In the genomic region with DNA sequence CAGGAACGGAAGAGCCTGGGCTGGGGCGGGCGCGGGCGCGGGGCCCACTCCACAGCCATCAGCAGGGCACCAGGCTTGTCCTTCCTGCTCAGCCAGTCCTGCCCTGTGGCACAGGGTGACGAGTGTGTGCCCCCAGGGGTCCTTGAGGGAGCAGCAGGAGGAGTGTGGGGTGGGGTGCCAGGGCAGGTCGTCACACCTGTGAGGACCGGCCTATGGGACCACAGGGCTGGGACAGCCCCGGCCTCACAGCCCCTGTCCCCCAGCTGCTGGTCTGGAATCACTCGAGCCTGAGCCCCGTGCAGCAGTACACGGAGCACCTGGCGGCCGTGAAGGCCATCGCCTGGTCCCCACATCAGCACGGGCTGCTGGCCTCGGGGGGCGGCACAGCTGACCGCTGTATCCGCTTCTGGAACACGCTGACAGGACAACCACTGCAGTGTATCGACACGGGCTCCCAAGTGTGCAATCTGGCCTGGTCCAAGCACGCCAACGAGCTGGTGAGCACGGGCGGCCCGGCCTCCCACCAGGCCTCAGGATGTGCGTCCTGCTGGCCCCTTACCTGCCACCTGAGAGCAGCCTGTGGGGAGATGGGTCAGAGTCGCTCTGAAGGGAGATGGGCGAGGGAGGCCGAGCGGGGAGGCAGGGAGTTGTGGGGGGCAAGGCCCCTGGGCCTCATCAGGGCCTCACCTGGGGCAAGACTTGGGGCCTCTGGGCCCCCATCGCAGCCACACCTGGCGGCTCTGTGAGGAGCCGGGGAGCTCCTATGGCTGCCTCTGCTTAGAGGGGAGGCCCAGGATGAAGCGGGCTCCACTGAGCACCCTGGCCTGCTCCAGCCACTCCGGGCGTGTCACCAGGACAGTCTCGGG, we compare ENCODE assay signal across 13 cellular contexts. TPM values are rescaled to one million over a fixed set of nuclear protein-coding genes. Genes with fewer than 3 reads are reported as not detected.
A peak's percentile ranks its signal among the peaks of the same experiment; 100 is the strongest.
DNase-seq lines count a peak whose midpoint lies in the region; ATAC-seq lines count a peak whose summit lies in the region.
"Had no signal": no experiment of that assay in that cellular context is flagged by ENCODE, and none has a peak within 500 bp of the region (broad histone marks: within the 10 kb centered on the region; RNA-seq: fewer than 3 reads in every experiment).

No MANE protein-coding gene starts in this region.

- no peaks in the 10 kb centered on the region for H3K9me3 Mint-ChIP-seq in activated CD4-positive, alpha-beta T cell treated with anti-CD3 and anti-CD28 coated beads, Interleukin-2, amount 10 ng/mL, durations not matched to agents 7 days and 5 days
- no peaks in the 10 kb centered on the region for H3K9me3 Mint-ChIP-seq in stimulated activated effector memory CD8-positive, alpha-beta T cell treated with anti-CD3 and anti-CD28 coated beads, Interleukin-12 subunit alpha, Interleukin-12 subunit beta, amount 100 ng/mL, for 72 hours
- H3K9me3 Mint-ChIP-seq: CD4-positive, alpha-beta memory T cell; H9 had no signal

- H3K36me3 Mint-ChIP-seq in activated CD4-positive, alpha-beta T cell treated with anti-CD3 and anti-CD28 coated beads, Interleukin-2, amount 10 ng/mL, durations not matched to agents 7 days and 5 days (ENCODE audit: low read depth), result peaks cover 19% of the 10 kb centered on the region
- H3K36me3 Mint-ChIP-seq in stimulated activated effector memory CD8-positive, alpha-beta T cell treated with anti-CD3 and anti-CD28 coated beads, Interleukin-12 subunit alpha, Interleukin-12 subunit beta, amount 100 ng/mL, for 72 hours, result peaks cover 49% of the 10 kb centered on the region

- H3K4me3 Mint-ChIP-seq in activated CD4-positive, alpha-beta T cell treated with anti-CD3 and anti-CD28 coated beads, Interleukin-2, amount 10 ng/mL, durations not matched to agents 7 days and 5 days, result no peak overlapping the region
- no peak overlapping the region for H3K4me3 Mint-ChIP-seq in stimulated activated effector memory CD8-positive, alpha-beta T cell treated with anti-CD3 and anti-CD28 coated beads, Interleukin-12 subunit alpha, Interleukin-12 subunit beta, amount 100 ng/mL, for 72 hours
- H3K4me3 Mint-ChIP-seq: CD14-positive monocyte; CD4-positive, alpha-beta memory T cell; H9 had no signal

- H3K27ac Mint-ChIP-seq in activated CD4-positive, alpha-beta T cell treated with anti-CD3 and anti-CD28 coated beads, Interleukin-2, amount 10 ng/mL, durations not matched to agents 7 days and 5 days, result peak overlapping the region; percentile 13
- H3K27ac Mint-ChIP-seq in stimulated activated effector memory CD8-positive, alpha-beta T cell treated with anti-CD3 and anti-CD28 coated beads, Interleukin-12 subunit alpha, Interleukin-12 subunit beta, amount 100 ng/mL, for 72 hours, result no peak overlapping the region
- H3K27ac Mint-ChIP-seq: CD14-positive monocyte, H9 had no signal

- ATAC-seq in esophagus mucosa, result peak; percentile 6
- peak; percentile 12 for ATAC-seq in stimulated activated effector memory CD8-positive, alpha-beta T cell treated with anti-CD3 and anti-CD28 coated beads, Interleukin-12 subunit alpha, Interleukin-12 subunit beta, amount 100 ng/mL, for 72 hours
- ATAC-seq: A549 had no signal

- H3K4me1 Mint-ChIP-seq in activated CD4-positive, alpha-beta T cell treated with anti-CD3 and anti-CD28 coated beads, Interleukin-2, amount 10 ng/mL, durations not matched to agents 7 days and 5 days, result no peaks in the 10 kb centered on the region
- peaks cover 8% of the 10 kb centered on the region for H3K4me1 Mint-ChIP-seq in stimulated activated effector memory CD8-positive, alpha-beta T cell treated with anti-CD3 and anti-CD28 coated beads, Interleukin-12 subunit alpha, Interleukin-12 subunit beta, amount 100 ng/mL, for 72 hours
- H3K4me1 Mint-ChIP-seq: H9 had no signal

- CTCF ChIA-PET in activated CD4-positive, alpha-beta T cell treated with anti-CD3 and anti-CD28 coated beads, Interleukin-2, amount 10 ng/mL, durations not matched to agents 7 days and 5 days (lab: Charles Lee), result interaction anchor here (0.9 kb wide), 1 partner anchor 19 kb away, joined by 3 read pairs; no protein-coding TSS in a partner anchor

- DNase-seq in activated CD4-positive, alpha-beta T cell treated with anti-CD3 and anti-CD28 coated beads, Interleukin-2, amount 10 ng/mL, durations not matched to agents 7 days and 5 days, result no peak
- no peak for DNase-seq in activated CD4-positive, alpha-beta T cell treated with anti-CD3 and anti-CD28 coated beads for 1 hour
- DNase-seq in stimulated activated effector memory CD8-positive, alpha-beta T cell treated with anti-CD3 and anti-CD28 coated beads, Interleukin-12 subunit alpha, Interleukin-12 subunit beta, amount 100 ng/mL, for 72 hours (ENCODE audit: low spot score in 2 of 2), result no peak
- DNase-seq in DMS153 (lab: John Stamatoyannopoulos, UW), result no peak
- DNase-seq in NCI-H82 (lab: John Stamatoyannopoulos, UW), result no peak
- DNase-seq: CD4-positive, alpha-beta memory T cell; DMS79 treated with DMSO at 0.1 percent for 48 hours; GF-D8 had no signal

- POLR2A ChIA-PET in activated CD4-positive, alpha-beta T cell treated with anti-CD3 and anti-CD28 coated beads, Interleukin-2, amount 10 ng/mL, durations not matched to agents 7 days and 5 days (lab: Charles Lee), result no interaction called here

- no peaks in the 10 kb centered on the region for H3K27me3 Mint-ChIP-seq in activated CD4-positive, alpha-beta T cell treated with anti-CD3 and anti-CD28 coated beads, Interleukin-2, amount 10 ng/mL, durations not matched to agents 7 days and 5 days
- H3K27me3 Mint-ChIP-seq: CD4-positive, alpha-beta memory T cell had no signal

RNA-seq across cellular contexts. Expression of a gene that starts 6.6 kb away (rescaled TPM):
- 1 to 10 TPM; 6.5 to 8.7 TPM for total RNA-seq in activated CD4-positive, alpha-beta T cell treated with anti-CD3 and anti-CD28 coated beads, Interleukin-2, amount 10 ng/mL, durations not matched to agents 7 days and 5 days
- total RNA-seq in esophagus mucosa, result 0.84 TPM
- total RNA-seq: HT-29 had no signal

RNA-seq across cellular contexts. Expression of a gene that starts 25.0 kb away (rescaled TPM):
- 10 to 100 TPM; 62.1 to 67.6 TPM for total RNA-seq in activated CD4-positive, alpha-beta T cell treated with anti-CD3 and anti-CD28 coated beads, Interleukin-2, amount 10 ng/mL, durations not matched to agents 7 days and 5 days
- total RNA-seq in esophagus mucosa, result 25.7 TPM

RNA-seq across cellular contexts. Expression of a gene that starts 26.3 kb away (rescaled TPM):
- total RNA-seq in activated CD4-positive, alpha-beta T cell treated with anti-CD3 and anti-CD28 coated beads, Interleukin-2, amount 10 ng/mL, durations not matched to agents 7 days and 5 days, result 10 to 100 TPM; 78.6 to 79.3 TPM
- total RNA-seq in esophagus mucosa, result 38.5 TPM

RNA-seq across cellular contexts. Expression of a gene that starts 31.9 kb away (rescaled TPM):
- 10 to 100 TPM in 1 of 2 experiments, 1 to 10 TPM in 1; 9.2 to 12.6 TPM for total RNA-seq in activated CD4-positive, alpha-beta T cell treated with anti-CD3 and anti-CD28 coated beads, Interleukin-2, amount 10 ng/mL, durations not matched to agents 7 days and 5 days
- 11.1 TPM for total RNA-seq in esophagus mucosa

RNA-seq across cellular contexts. Expression of a gene that starts 40.4 kb away (rescaled TPM):
- 10 to 100 TPM; 47.8 to 54.1 TPM for total RNA-seq in activated CD4-positive, alpha-beta T cell treated with anti-CD3 and anti-CD28 coated beads, Interleukin-2, amount 10 ng/mL, durations not matched to agents 7 days and 5 days
- 36.6 TPM for total RNA-seq in esophagus mucosa
